In the genomic region with DNA sequence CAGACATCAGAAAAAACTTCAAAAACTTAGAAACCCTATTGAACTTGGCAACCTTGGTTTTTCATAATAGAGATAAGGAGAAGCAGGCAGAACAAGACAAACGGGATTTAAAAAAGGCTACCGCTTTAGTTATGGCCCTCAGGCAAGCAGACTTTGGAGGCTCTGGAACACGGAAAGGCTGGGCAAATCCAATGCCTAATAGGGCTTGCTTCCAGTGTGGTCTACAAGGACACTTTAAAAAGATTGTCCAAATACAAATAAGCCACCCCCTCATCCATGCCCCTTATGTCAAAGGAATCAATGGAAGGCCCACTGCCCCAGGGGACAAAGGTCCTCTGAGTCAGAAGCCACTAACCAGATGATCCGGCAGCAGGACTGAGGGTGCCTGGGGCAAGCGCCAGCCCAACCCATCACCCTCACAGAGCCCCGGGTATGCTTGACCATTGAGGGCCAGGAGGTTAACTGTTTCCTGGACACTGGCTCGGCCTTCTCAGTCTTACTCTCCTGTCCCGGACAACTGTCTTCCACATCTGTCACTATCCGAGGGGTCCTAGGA, we compare ENCODE assay signal across 18 cellular contexts.
"Had no signal": no experiment of that assay in that cellular context is flagged by ENCODE, and none has a peak within 500 bp of the region (broad histone marks: within the 10 kb centered on the region; RNA-seq: fewer than 3 reads in every experiment).

No MANE protein-coding gene starts in this region.

- H3K27ac ChIP-seq: colonic mucosa, esophagus muscularis mucosa, thyroid gland, vagina had no signal

- DNase-seq: activated CD4-positive, alpha-beta memory T cell treated with anti-CD3 and anti-CD28 coated beads for 36 hours; activated CD4-positive, alpha-beta T cell treated with anti-CD3 and anti-CD28 coated beads for 36 hours; activated effector memory CD4-positive, alpha-beta T cell treated with anti-CD3 and anti-CD28 coated beads, Interleukin-2, amount 50 U/mL, for 16 hours; activated T-cell treated with anti-CD3 and anti-CD28 coated beads, Interleukin-2, amount 50 U/mL, for 48 hours; amniotic stem cell; central memory CD4-positive, alpha-beta T cell; colonic mucosa; kidney glomerular epithelial cell; left ventricle myocardium superior; mesenchymal stem cell; occipital lobe; stimulated activated CD4-positive, alpha-beta T cell treated with anti-CD3 and anti-CD28 coated beads, Interleukin-2, amount 100 ng/mL, for 24 hours; thyroid gland had no signal

- H3K36me3 ChIP-seq: colonic mucosa, esophagus muscularis mucosa, thyroid gland, vagina had no signal

- H3K4me3 ChIP-seq: colonic mucosa, esophagus muscularis mucosa, thyroid gland, vagina had no signal

- H3K4me1 ChIP-seq: colonic mucosa, esophagus muscularis mucosa, vagina had no signal

- H3K9me3 ChIP-seq: colonic mucosa, esophagus muscularis mucosa, thyroid gland, vagina had no signal

- ATAC-seq: activated CD4-positive, alpha-beta T cell treated with anti-CD3 and anti-CD28 coated beads for 36 hours; activated naive CD4-positive, alpha-beta T cell treated with anti-CD3 and anti-CD28 coated beads, Interleukin-2, amount 50 U/mL, for 72 hours; left ventricle myocardium superior; sciatic nerve; stimulated activated effector memory CD8-positive, alpha-beta T cell treated with anti-CD3 and anti-CD28 coated beads, Interleukin-12 subunit alpha, Interleukin-12 subunit beta, amount 100 ng/mL, for 72 hours had no signal

- H3K27me3 ChIP-seq: colonic mucosa, esophagus muscularis mucosa, thyroid gland, vagina had no signal
